In the genomic region with DNA sequence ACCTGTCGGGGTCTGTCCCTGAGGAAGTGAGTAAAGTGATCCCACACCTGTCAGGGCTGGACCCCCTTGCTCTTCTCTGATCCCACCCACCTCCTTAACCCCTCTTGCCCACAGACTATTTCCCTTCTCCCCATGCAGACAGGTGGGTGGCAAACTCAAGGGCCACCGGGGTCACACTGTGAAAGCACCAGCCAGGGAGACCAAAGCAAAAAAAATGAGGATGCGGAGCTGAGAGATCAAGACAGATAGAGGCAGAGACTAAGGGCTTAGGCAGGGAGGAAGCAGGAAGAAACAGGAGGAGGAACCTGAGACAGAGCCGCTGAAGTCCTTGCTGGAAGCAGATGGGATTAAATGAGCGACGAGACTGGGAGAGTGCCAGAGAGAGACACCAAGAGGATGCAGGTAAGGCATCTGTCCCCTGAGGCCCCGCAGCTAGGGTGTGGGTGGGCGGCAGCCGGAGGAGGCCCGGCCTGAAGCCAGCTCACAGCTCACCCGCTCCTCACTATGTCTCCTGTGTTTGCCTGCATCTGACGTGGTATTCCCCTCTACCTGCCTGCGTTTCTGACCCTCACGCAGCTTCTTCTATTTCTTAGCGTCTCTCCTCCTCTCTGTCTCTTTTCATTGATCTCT, we compare ENCODE assay signal across 8 cellular contexts. TPM values are rescaled to one million over a fixed set of nuclear protein-coding genes. Genes with fewer than 3 reads are reported as not detected.
A peak's percentile ranks its signal among the peaks of the same experiment; 100 is the strongest.
DNase-seq lines count a peak whose midpoint lies in the region.

No MANE protein-coding gene starts in this region.

- no peaks in the 10 kb centered on the region for H3K4me1 ChIP-seq in iPS-18a (ENCODE audit: control insufficient read depth, low read depth, low read length)

- H3K4me1 Mint-ChIP-seq in T-helper 1 cell treated with Interleukin-12 subunit alpha and Interleukin-12 subunit beta and Interleukin-4 antibody, amounts not matched to agents 30 μg/mL and 1 μg/mL, for 36 hours (ENCODE audit: low read depth), result peaks cover 18% of the 10 kb centered on the region
- H3K4me1 Mint-ChIP-seq in activated CD4-positive, alpha-beta memory T cell treated with anti-CD3 and anti-CD28 coated beads for 36 hours (ENCODE audit: low read depth), result peaks cover 15% of the 10 kb centered on the region

- no peaks in the 10 kb centered on the region for H3K27me3 ChIP-seq in iPS-18a (ENCODE audit: control insufficient read depth, insufficient read depth, low read length)

- H3K9me3 ChIP-seq in iPS-18a (ENCODE audit: control insufficient read depth, low read depth, low read length), result peaks cover 8% of the 10 kb centered on the region

- H3K27ac Mint-ChIP-seq in T-helper 1 cell treated with Interleukin-12 subunit alpha and Interleukin-12 subunit beta and Interleukin-4 antibody, amounts not matched to agents 30 μg/mL and 1 μg/mL, for 36 hours, result peak overlapping the region; percentile 83
- peak overlapping the region; percentile 64 for H3K27ac Mint-ChIP-seq in activated CD4-positive, alpha-beta memory T cell treated with anti-CD3 and anti-CD28 coated beads for 36 hours

- peaks cover 10% of the 10 kb centered on the region for H3K36me3 ChIP-seq in iPS-18a (ENCODE audit: control insufficient read depth, low read depth, low read length)

- no peak overlapping the region for H3K27ac ChIP-seq in iPS-18a (ENCODE audit: low read length)

- H3K27me3 Mint-ChIP-seq in T-helper 1 cell treated with Interleukin-12 subunit alpha and Interleukin-12 subunit beta and Interleukin-4 antibody, amounts not matched to agents 30 μg/mL and 1 μg/mL, for 36 hours (ENCODE audit: low read depth), result no peaks in the 10 kb centered on the region
- H3K27me3 Mint-ChIP-seq in activated CD4-positive, alpha-beta memory T cell treated with anti-CD3 and anti-CD28 coated beads for 36 hours, result no peaks in the 10 kb centered on the region

- H3K9me3 Mint-ChIP-seq in T-helper 1 cell treated with Interleukin-12 subunit alpha and Interleukin-12 subunit beta and Interleukin-4 antibody, amounts not matched to agents 30 μg/mL and 1 μg/mL, for 36 hours, result no peaks in the 10 kb centered on the region
- H3K9me3 Mint-ChIP-seq in activated CD4-positive, alpha-beta memory T cell treated with anti-CD3 and anti-CD28 coated beads for 36 hours, result no peaks in the 10 kb centered on the region

- POLR2A ChIA-PET in activated CD4-positive, alpha-beta memory T cell treated with anti-CD3 and anti-CD28 coated beads for 36 hours (lab: Charles Lee), result interaction anchor here (0.6 kb wide), 1 partner anchor 1010 kb away, joined by 3 read pairs; no protein-coding TSS in a partner anchor

- H3K4me3 ChIP-seq in iPS-18a (ENCODE audit: low read length), result peak overlapping the region; percentile 59

- DNase-seq in T-helper 1 cell (no peak), superior temporal gyrus (ENCODE audit: extremely low spot score) (peak; percentile 10), retina (no peak), NOMO-1 (lab: John Stamatoyannopoulos, UW; ENCODE audit: unreplicated experiment in 2 of 2) (no peak), NCI-H510A (lab: John Stamatoyannopoulos, UW) (no peak)
- DNase-seq in activated CD4-positive, alpha-beta memory T cell treated with anti-CD3 and anti-CD28 coated beads for 36 hours, result peak; percentile 31

- H3K4me3 Mint-ChIP-seq in T-helper 1 cell treated with Interleukin-12 subunit alpha and Interleukin-12 subunit beta and Interleukin-4 antibody, amounts not matched to agents 30 μg/mL and 1 μg/mL, for 36 hours, result peak overlapping the region; percentile 89
- peak overlapping the region; percentile 77 for H3K4me3 Mint-ChIP-seq in activated CD4-positive, alpha-beta memory T cell treated with anti-CD3 and anti-CD28 coated beads for 36 hours

- H3K9ac ChIP-seq in iPS-18a (ENCODE audit: low read length), result no peak overlapping the region

- intact Hi-C loops in activated CD4-positive, alpha-beta memory T cell treated with anti-CD3 and anti-CD28 coated beads for 36 hours (cut with micrococcal nuclease), result loop anchor here (2.0 to 10.0 kb wide), 3 partner anchors 52 to 243 kb away; partner anchors contain the start of gene HDAC6

- CTCF ChIA-PET in activated CD4-positive, alpha-beta memory T cell treated with anti-CD3 and anti-CD28 coated beads for 36 hours (lab: Charles Lee), result interaction anchor here (0.5 to 1.9 kb wide), 3 partner anchors 53 to 867 kb away, joined by 3 to 9 read pairs (median 5); no protein-coding TSS in a partner anchor

- H3K36me3 Mint-ChIP-seq in T-helper 1 cell treated with Interleukin-12 subunit alpha and Interleukin-12 subunit beta and Interleukin-4 antibody, amounts not matched to agents 30 μg/mL and 1 μg/mL, for 36 hours (ENCODE audit: low read depth), result peaks cover 5% of the 10 kb centered on the region
- peaks cover 4% of the 10 kb centered on the region for H3K36me3 Mint-ChIP-seq in activated CD4-positive, alpha-beta memory T cell treated with anti-CD3 and anti-CD28 coated beads for 36 hours

RNA-seq across cellular contexts. Expression of gene TIMM17B, which starts 7.2 kb away (rescaled TPM):
- total RNA-seq in activated CD4-positive, alpha-beta memory T cell treated with anti-CD3 and anti-CD28 coated beads for 36 hours, result 10 to 100 TPM; 83.8 to 86.6 TPM

RNA-seq across cellular contexts. Expression of gene PQBP1, which starts 7.3 kb away (rescaled TPM):
- total RNA-seq in activated CD4-positive, alpha-beta memory T cell treated with anti-CD3 and anti-CD28 coated beads for 36 hours, result 10 to 100 TPM; 85.0 to 85.5 TPM

RNA-seq across cellular contexts. Expression of gene SLC35A2, which starts 21.0 kb away (rescaled TPM):
- 10 to 100 TPM; 16.9 to 19.2 TPM for total RNA-seq in activated CD4-positive, alpha-beta memory T cell treated with anti-CD3 and anti-CD28 coated beads for 36 hours

RNA-seq across cellular contexts. Expression of gene PIM2, which starts 28.4 kb away (rescaled TPM):
- total RNA-seq in activated CD4-positive, alpha-beta memory T cell treated with anti-CD3 and anti-CD28 coated beads for 36 hours, result 100 to 1,000 TPM; 386 to 401 TPM

RNA-seq across cellular contexts. Expression of gene PCSK1N, which starts 55.0 kb away (rescaled TPM):
- 1 to 10 TPM; 2.7 to 2.8 TPM for total RNA-seq in activated CD4-positive, alpha-beta memory T cell treated with anti-CD3 and anti-CD28 coated beads for 36 hours

Comparison
In these comparisons a context has a peak if more than half of its experiments do, and no peak if none do; other contexts are left out.
1. DNase-seq: peak in activated CD4-positive, alpha-beta memory T cell treated with anti-CD3 and anti-CD28 coated beads for 36 hours (single experiment) and superior temporal gyrus (single experiment); none in T-helper 1 cell (0 of 5), retina (single experiment), NOMO-1 (0 of 2) and NCI-H510A (single experiment).